In the genomic region with DNA sequence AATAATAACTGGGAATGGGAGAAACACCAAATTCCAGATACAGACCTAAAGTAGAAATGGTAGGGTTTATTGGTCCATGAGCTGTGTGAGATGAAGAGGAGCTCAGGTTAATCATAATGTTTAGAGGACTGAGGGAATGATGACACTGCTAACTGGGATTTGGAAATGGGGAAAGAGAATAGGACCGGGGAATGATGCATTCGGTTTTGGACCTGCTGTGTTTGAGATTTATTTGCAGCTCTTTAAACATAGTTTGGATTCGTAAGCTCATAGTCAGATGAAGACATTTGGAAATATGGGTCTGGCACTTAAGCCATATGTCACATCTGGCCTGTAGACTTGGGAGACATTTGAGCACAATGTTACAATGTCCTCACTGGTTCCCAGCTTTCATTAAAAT, we compare ENCODE assay signal across 26 cellular contexts.
DNase-seq lines count a peak whose midpoint lies in the region; ATAC-seq, FAIRE-seq and TF ChIP-seq lines count a peak whose summit lies in the region.
"Had no signal": no experiment of that assay in that cellular context is flagged by ENCODE, and none has a peak within 500 bp of the region (broad histone marks: within the 10 kb centered on the region; RNA-seq: fewer than 3 reads in every experiment).

No MANE protein-coding gene starts in this region.

- H3K36me3 ChIP-seq in mesenchymal stem cell (ENCODE audit: control insufficient read depth in 1 of 2, insufficient read depth in 2 of 2, low read depth in 1 of 2, low read length in 2 of 2) (no peaks in the 10 kb centered on the region), uterus (no peaks in the 10 kb centered on the region), pancreas (no peaks in the 10 kb centered on the region)
- H3K36me3 ChIP-seq: HAP-1 had no signal

- H2BK12ac ChIP-seq in mesenchymal stem cell (ENCODE audit: low read length in 2 of 2): no peak overlapping the region

- peak overlapping the region; percentile 64 for H3K9ac ChIP-seq in mesenchymal stem cell (ENCODE audit: low read length)
- H3K9ac ChIP-seq: parathyroid adenoma had no signal

- no peak overlapping the region for H3K4me2 ChIP-seq in mesenchymal stem cell (ENCODE audit: low read length, poor library complexity, severe bottlenecking)

- H3K27ac Mint-ChIP-seq in HFFc6: peak overlapping the region; percentile 79
- no peak overlapping the region for H3K27ac Mint-ChIP-seq in activated T-cell treated with anti-CD3 and anti-CD28 coated beads, Interleukin-2, amount 50 U/mL, for 24 hours
- H3K27ac Mint-ChIP-seq: activated CD4-positive, alpha-beta T cell treated with anti-CD3 and anti-CD28 coated beads, Interleukin-2, amount 10 ng/mL, durations not matched to agents 24 days and 14 days; activated CD8-positive, alpha-beta memory T cell treated with anti-CD3 and anti-CD28 coated beads, Interleukin-2, amount 10 ng/mL, durations not matched to agents 7 days and 5 days; activated naive CD8-positive, alpha-beta T cell treated with anti-CD3 and anti-CD28 coated beads for 36 hours; activated T-helper 17 cell treated with anti-CD3 and anti-CD28 coated beads, Interleukin-2, amount 50 U/mL, for 72 hours; B cell; mesothelial cell of epicardium had no signal

- no peak overlapping the region for H2BK5ac ChIP-seq in mesenchymal stem cell (ENCODE audit: low read depth, low read length, poor library complexity, severe bottlenecking)

- intact Hi-C loops in uterus (cut with DNase I; ENCODE audit: low total_unique reads): no loop called here
- intact Hi-C loops in pancreas (cut with DNase I): no loop called here

- H2BK15ac ChIP-seq in mesenchymal stem cell (ENCODE audit: low read depth, poor library complexity, severe bottlenecking): no peak overlapping the region

- H2AFZ ChIP-seq in mesenchymal stem cell (ENCODE audit: low read depth, low read length): no peak overlapping the region
- H2AFZ ChIP-seq: parathyroid adenoma had no signal

- no peak overlapping the region for H2BK120ac ChIP-seq in mesenchymal stem cell (ENCODE audit: low read depth, low read length)

- DNase-seq in AG09309 (ENCODE audit: low read depth) (peak; percentile 76), HFFc6 (peak; percentile 69), choroid plexus epithelial cell (ENCODE audit: low read depth) (peak; percentile 52), mesenchymal stem cell (peak; percentile 43), uterus (no peak), pancreas (no peak)
- DNase-seq in activated T-cell treated with anti-CD3 and anti-CD28 coated beads, Interleukin-2, amount 50 U/mL, for 24 hours: no peak
- DNase-seq: activated CD4-positive, alpha-beta T cell treated with anti-CD3 and anti-CD28 coated beads, Interleukin-2, amount 10 ng/mL, durations not matched to agents 24 days and 14 days; activated CD8-positive, alpha-beta memory T cell treated with anti-CD3 and anti-CD28 coated beads, Interleukin-2, amount 10 ng/mL, durations not matched to agents 7 days and 5 days; activated naive CD8-positive, alpha-beta T cell treated with anti-CD3 and anti-CD28 coated beads for 36 hours; DND-41; MV-4-11; NCI-H1694 treated with DMSO at 0.1 percent for 48 hours; NCI-H226; stimulated activated CD4-positive, alpha-beta T cell treated with anti-CD3 and anti-CD28 coated beads, Interleukin-2, amount 100 ng/mL, for 24 hours; stimulated activated naive CD4-positive, alpha-beta T cell; T-helper 1 cell had no signal

- TF ChIP-seq POLR2A in uterus (IDR thresholded peaks at IDR 0.05): no peak

- no peak overlapping the region for H3K14ac ChIP-seq in mesenchymal stem cell (ENCODE audit: low read length in 2 of 2)

- H3K9me3 Mint-ChIP-seq in HFFc6: no peaks in the 10 kb centered on the region
- no peaks in the 10 kb centered on the region for H3K9me3 Mint-ChIP-seq in activated T-cell treated with anti-CD3 and anti-CD28 coated beads, Interleukin-2, amount 50 U/mL, for 24 hours
- H3K9me3 Mint-ChIP-seq: activated naive CD8-positive, alpha-beta T cell treated with anti-CD3 and anti-CD28 coated beads for 36 hours; activated T-helper 17 cell treated with anti-CD3 and anti-CD28 coated beads, Interleukin-2, amount 50 U/mL, for 72 hours; mesothelial cell of epicardium had no signal

- H3K36me3 Mint-ChIP-seq in HFFc6 (ENCODE audit: low read depth): peaks cover 12% of the 10 kb centered on the region; the same call in 1 of the 2 replicates
- H3K36me3 Mint-ChIP-seq in activated T-cell treated with anti-CD3 and anti-CD28 coated beads, Interleukin-2, amount 50 U/mL, for 24 hours (ENCODE audit: low read depth): no peaks in the 10 kb centered on the region
- H3K36me3 Mint-ChIP-seq: activated CD8-positive, alpha-beta memory T cell treated with anti-CD3 and anti-CD28 coated beads, Interleukin-2, amount 10 ng/mL, durations not matched to agents 7 days and 5 days; activated naive CD8-positive, alpha-beta T cell treated with anti-CD3 and anti-CD28 coated beads for 36 hours; mesothelial cell of epicardium had no signal

- no peak for TF ChIP-seq CTCF in AG09309 (IDR thresholded peaks at IDR 0.05; ENCODE audit: control insufficient read depth, insufficient read depth, low read depth, low read length, missing control alignments)
- TF ChIP-seq CTCF in HFFc6 (IDR thresholded peaks at IDR 0.05): no peak
- TF ChIP-seq CTCF in choroid plexus epithelial cell (conservative IDR thresholded peaks at IDR 0.05; ENCODE audit: low read depth, low read length): no peak
- no peak for TF ChIP-seq CTCF in uterus (IDR thresholded peaks at IDR 0.05)
- no peak for TF ChIP-seq CTCF in pancreas (IDR thresholded peaks at IDR 0.05)

- H3K4me3 ChIP-seq in AG09309 (ENCODE audit: control insufficient read depth, low read depth, low read length): no peak overlapping the region
- no peak overlapping the region for H3K4me3 ChIP-seq in choroid plexus epithelial cell (ENCODE audit: low read depth, low read length)
- no peak overlapping the region for H3K4me3 ChIP-seq in mesenchymal stem cell (ENCODE audit: insufficient read depth in 1 of 2, low read depth in 1 of 2, low read length in 2 of 2)
- H3K4me3 ChIP-seq in uterus: no peak overlapping the region
- H3K4me3 ChIP-seq in pancreas: no peak overlapping the region
- H3K4me3 ChIP-seq: HAP-1 had no signal

- no peak overlapping the region for H4K91ac ChIP-seq in mesenchymal stem cell (ENCODE audit: low read length)

- no peak for FAIRE-seq in pancreas (lab: Jason Lieb, UNC)

- H3K4me1 ChIP-seq in mesenchymal stem cell (ENCODE audit: control insufficient read depth, insufficient read depth, low read depth, low read length): no peaks in the 10 kb centered on the region
- H3K4me1 ChIP-seq in uterus: no peaks in the 10 kb centered on the region
- H3K4me1 ChIP-seq in pancreas: no peaks in the 10 kb centered on the region
- H3K4me1 ChIP-seq: HAP-1, parathyroid adenoma had no signal

- H2AK5ac ChIP-seq in mesenchymal stem cell (ENCODE audit: low read length, severe bottlenecking): no peak overlapping the region

- H3K4ac ChIP-seq in mesenchymal stem cell (ENCODE audit: low read depth in 1 of 2, low read length in 2 of 2): no peak overlapping the region

- ATAC-seq in HG02970 (IDR thresholded peaks at IDR 0.05; ENCODE audit: low FRiP score, unreplicated experiment): no peak
- ATAC-seq in pancreas: no peak
- ATAC-seq: activated CD8-positive, alpha-beta memory T cell treated with anti-CD3 and anti-CD28 coated beads, Interleukin-2, amount 10 ng/mL, durations not matched to agents 7 days and 5 days; activated T-helper 17 cell treated with anti-CD3 and anti-CD28 coated beads, Interleukin-2, amount 50 U/mL, for 72 hours; left lobe of liver; natural killer cell treated with Interleukin-12 subunit alpha and Interleukin-12 subunit beta and Interleukin-15 and Interleukin-18, amount 100 ng/mL, for 72 hours; sciatic nerve had no signal

- no peak overlapping the region for H3K27ac ChIP-seq in mesenchymal stem cell (ENCODE audit: low read length, poor library complexity, severe bottlenecking)
- no peak overlapping the region for H3K27ac ChIP-seq in uterus
- no peak overlapping the region for H3K27ac ChIP-seq in pancreas
- H3K27ac ChIP-seq: parathyroid adenoma had no signal

- H3K18ac ChIP-seq in mesenchymal stem cell (ENCODE audit: low read depth in 1 of 2, low read length in 2 of 2): no peak overlapping the region

- WGBS in mesenchymal stem cell: 48% methylated on average over 3 of the region's 3 CpGs
- WGBS in pancreas, 2 donors: 92 to 95% methylated on average over 3 of the region's 3 CpGs

- H3K23ac ChIP-seq in mesenchymal stem cell (ENCODE audit: low read length in 2 of 2): no peak overlapping the region

- H3K27me3 ChIP-seq in mesenchymal stem cell (ENCODE audit: control insufficient read depth in 1 of 2, insufficient read depth in 1 of 2, low read length in 2 of 2) (no peaks in the 10 kb centered on the region), uterus (no peaks in the 10 kb centered on the region), pancreas (no peaks in the 10 kb centered on the region)

- no peaks in the 10 kb centered on the region for H3K9me3 ChIP-seq in mesenchymal stem cell (ENCODE audit: control insufficient read depth, low read length)
- H3K9me3 ChIP-seq in uterus: no peaks in the 10 kb centered on the region
- no peaks in the 10 kb centered on the region for H3K9me3 ChIP-seq in pancreas
- H3K9me3 ChIP-seq: HAP-1 had no signal

- H3K4me3 Mint-ChIP-seq in HFFc6: peak overlapping the region; percentile 48; the same call in 1 of the 2 replicates
- H3K4me3 Mint-ChIP-seq in activated T-cell treated with anti-CD3 and anti-CD28 coated beads, Interleukin-2, amount 50 U/mL, for 24 hours: no peak overlapping the region
- H3K4me3 Mint-ChIP-seq: activated CD4-positive, alpha-beta T cell treated with anti-CD3 and anti-CD28 coated beads, Interleukin-2, amount 10 ng/mL, durations not matched to agents 24 days and 14 days; activated CD8-positive, alpha-beta memory T cell treated with anti-CD3 and anti-CD28 coated beads, Interleukin-2, amount 10 ng/mL, durations not matched to agents 7 days and 5 days; activated naive CD8-positive, alpha-beta T cell treated with anti-CD3 and anti-CD28 coated beads for 36 hours; activated T-helper 17 cell treated with anti-CD3 and anti-CD28 coated beads, Interleukin-2, amount 50 U/mL, for 72 hours; B cell; mesothelial cell of epicardium; natural killer cell treated with Interleukin-12 subunit alpha and Interleukin-12 subunit beta and Interleukin-15 and Interleukin-18, amount 100 ng/mL, for 72 hours had no signal

- H4K8ac ChIP-seq in mesenchymal stem cell (ENCODE audit: low read length): no peak overlapping the region

- H3K27me3 Mint-ChIP-seq in HFFc6 (ENCODE audit: insufficient read depth): peaks cover 3% of the 10 kb centered on the region; the same call in 1 of the 2 replicates
- H3K27me3 Mint-ChIP-seq in activated T-cell treated with anti-CD3 and anti-CD28 coated beads, Interleukin-2, amount 50 U/mL, for 24 hours: no peaks in the 10 kb centered on the region
- H3K27me3 Mint-ChIP-seq: activated CD8-positive, alpha-beta memory T cell treated with anti-CD3 and anti-CD28 coated beads, Interleukin-2, amount 10 ng/mL, durations not matched to agents 7 days and 5 days; activated T-helper 17 cell treated with anti-CD3 and anti-CD28 coated beads, Interleukin-2, amount 50 U/mL, for 72 hours; B cell had no signal

- H3K4me1 Mint-ChIP-seq in HFFc6 (ENCODE audit: low read depth): peaks cover 89% of the 10 kb centered on the region
- no peaks in the 10 kb centered on the region for H3K4me1 Mint-ChIP-seq in activated T-cell treated with anti-CD3 and anti-CD28 coated beads, Interleukin-2, amount 50 U/mL, for 24 hours (ENCODE audit: low read depth)
- H3K4me1 Mint-ChIP-seq: activated naive CD8-positive, alpha-beta T cell treated with anti-CD3 and anti-CD28 coated beads for 36 hours; activated T-helper 17 cell treated with anti-CD3 and anti-CD28 coated beads, Interleukin-2, amount 50 U/mL, for 72 hours had no signal

- H3K79me1 ChIP-seq in mesenchymal stem cell (replicated peaks; ENCODE audit: low read length, poor library complexity, severe bottlenecking): no peaks in the 10 kb centered on the region

Comparison
In these comparisons a context has a peak if more than half of its experiments do, and no peak if none do; other contexts are left out.
1. DNase-seq: peak in AG09309 (single experiment), HFFc6 (single experiment), choroid plexus epithelial cell (single experiment) and mesenchymal stem cell (single experiment); none in uterus (0 of 2), activated T-cell treated with anti-CD3 and anti-CD28 coated beads, Interleukin-2, amount 50 U/mL, for 24 hours (single experiment) and pancreas (0 of 6).